9 cellular contexts compared by ENCODE assay signal in genomic region chr5:170306381-170306790, GRCh38. TPM values are rescaled to one million over a fixed set of nuclear protein-coding genes. Genes with fewer than 3 reads are reported as not detected.
DNase-seq lines count a peak whose midpoint lies in the region; ATAC-seq and TF ChIP-seq lines count a peak whose summit lies in the region.
"Had no signal": no experiment of that assay in that cellular context is flagged by ENCODE, and none has a peak within 500 bp of the region (broad histone marks: within the 10 kb centered on the region; RNA-seq: fewer than 3 reads in every experiment).

No MANE protein-coding gene starts in this region.

- H3K36me3 ChIP-seq in heart left ventricle: no peaks in the 10 kb centered on the region
- no peaks in the 10 kb centered on the region for H3K36me3 ChIP-seq in Peyer's patch

- H3K27me3 ChIP-seq in heart left ventricle: no peaks in the 10 kb centered on the region
- H3K27me3 ChIP-seq in Peyer's patch: no peaks in the 10 kb centered on the region

- H3K9me3 ChIP-seq in heart left ventricle: no peaks in the 10 kb centered on the region
- H3K9me3 ChIP-seq in Peyer's patch: no peaks in the 10 kb centered on the region

- TF ChIP-seq POLR2A in heart left ventricle (IDR thresholded peaks at IDR 0.05): no peak
- no peak for TF ChIP-seq POLR2A in Peyer's patch (IDR thresholded peaks at IDR 0.05)

- H3K27ac ChIP-seq in heart left ventricle (peak overlapping the region; percentile 50 to 89 (median 74)), Peyer's patch (no peak overlapping the region)
- H3K27ac ChIP-seq: KMS-11 had no signal

- 15 to 26% (median 21%) methylated on average over 4 of the region's 4 CpGs for WGBS in heart left ventricle, 4 donors

- intact Hi-C loops in heart left ventricle (cut with DNase I): no loop called here

- TF ChIP-seq CTCF in heart left ventricle (IDR thresholded peaks at IDR 0.05) (no peak), Peyer's patch (IDR thresholded peaks at IDR 0.05) (no peak)

- DNase-seq in GM03348 (ENCODE audit: low spot score) (peak; percentile 59), NCI-H226 (peak; percentile 16), heart left ventricle (peak in 3 of 5 donors; percentile 59 to 89 (median 81)), NCI-H1930 (lab: John Stamatoyannopoulos, UW) (no peak), Peyer's patch (no peak), NOMO-1 treated with dmso at 0.1 percent for 144 hours (lab: John Stamatoyannopoulos, UW; ENCODE audit: unreplicated experiment) (no peak)

- H3K4me3 ChIP-seq in heart left ventricle (no peak overlapping the region), Peyer's patch (no peak overlapping the region)

- H3K4me1 ChIP-seq in heart left ventricle (peaks cover 0 to 78% (median 37%) of the 10 kb centered on the region in 12 donors), Peyer's patch (peaks cover 0 to 18% (median 15%) of the 10 kb centered on the region in 4 donors)

- ATAC-seq in GM21737 (IDR thresholded peaks at IDR 0.05; ENCODE audit: unreplicated experiment) (peak; percentile 63), heart left ventricle (peak; percentile 52 to 88 (median 76)), SK-N-SH treated with all-trans-retinoic acid at 6 μM for 48 hours (no peak)

TF ChIP-seq in SK-N-SH treated with all-trans-retinoic acid at 6 μM for 48 hours, 23 proteins besides CTCF, POLR2A, EP300 and RAD21:
- TF ChIP-seq ZFP30 (CRISPR knock-in tag; IDR thresholded peaks at IDR 0.05) (no peak), RARB (CRISPR knock-in tag; IDR thresholded peaks at IDR 0.05) (no peak), GLIS3 (CRISPR knock-in tag; IDR thresholded peaks at IDR 0.05) (no peak), PATZ1 (CRISPR knock-in tag; IDR thresholded peaks at IDR 0.05; ENCODE audit: borderline replicate concordance) (no peak), ZC3H10 (CRISPR knock-in tag; IDR thresholded peaks at IDR 0.05) (no peak), POU6F1 (CRISPR knock-in tag; IDR thresholded peaks at IDR 0.05; ENCODE audit: borderline replicate concordance, low read depth) (no peak), CSDC2 (CRISPR knock-in tag; IDR thresholded peaks at IDR 0.05) (no peak), SNAI2 (CRISPR knock-in tag; IDR thresholded peaks at IDR 0.05) (no peak), TOX (CRISPR knock-in tag; IDR thresholded peaks at IDR 0.05; ENCODE audit: borderline replicate concordance) (no peak)
TF ChIP-seq in SK-N-SH treated with all-trans-retinoic acid at 6 μM for 48 hours: peak in this region for 0.

RNA-seq across cellular contexts. Expression of gene LCP2, which starts 8.8 kb away (rescaled TPM):
- total RNA-seq in heart left ventricle (10 to 100 TPM in 2 of 9 donors, 1 to 10 TPM in 7; 2.8 to 73.7 (median 6.1) TPM), Peyer's patch (100 to 1,000 TPM in 1 of 4 donors, 10 to 100 TPM in 3; 27.1 to 139 (median 33.9) TPM)
- polyA plus RNA-seq in heart left ventricle: 1 to 10 TPM; 2.2 to 3.1 TPM

Comparison
In these comparisons a context has a peak if more than half of its experiments do, and no peak if none do; other contexts are left out.
1. DNase-seq: peak in GM03348 (single experiment), NCI-H226 (single experiment) and heart left ventricle (3 of 5); none in NCI-H1930 (0 of 2), Peyer's patch (0 of 3) and NOMO-1 treated with dmso at 0.1 percent for 144 hours (single experiment).
2. H3K27ac ChIP-seq: peak in heart left ventricle (12 of 12); none in Peyer's patch (0 of 4).